Comparison of ENCODE assay signal across 8 cellular contexts in the genomic region with DNA sequence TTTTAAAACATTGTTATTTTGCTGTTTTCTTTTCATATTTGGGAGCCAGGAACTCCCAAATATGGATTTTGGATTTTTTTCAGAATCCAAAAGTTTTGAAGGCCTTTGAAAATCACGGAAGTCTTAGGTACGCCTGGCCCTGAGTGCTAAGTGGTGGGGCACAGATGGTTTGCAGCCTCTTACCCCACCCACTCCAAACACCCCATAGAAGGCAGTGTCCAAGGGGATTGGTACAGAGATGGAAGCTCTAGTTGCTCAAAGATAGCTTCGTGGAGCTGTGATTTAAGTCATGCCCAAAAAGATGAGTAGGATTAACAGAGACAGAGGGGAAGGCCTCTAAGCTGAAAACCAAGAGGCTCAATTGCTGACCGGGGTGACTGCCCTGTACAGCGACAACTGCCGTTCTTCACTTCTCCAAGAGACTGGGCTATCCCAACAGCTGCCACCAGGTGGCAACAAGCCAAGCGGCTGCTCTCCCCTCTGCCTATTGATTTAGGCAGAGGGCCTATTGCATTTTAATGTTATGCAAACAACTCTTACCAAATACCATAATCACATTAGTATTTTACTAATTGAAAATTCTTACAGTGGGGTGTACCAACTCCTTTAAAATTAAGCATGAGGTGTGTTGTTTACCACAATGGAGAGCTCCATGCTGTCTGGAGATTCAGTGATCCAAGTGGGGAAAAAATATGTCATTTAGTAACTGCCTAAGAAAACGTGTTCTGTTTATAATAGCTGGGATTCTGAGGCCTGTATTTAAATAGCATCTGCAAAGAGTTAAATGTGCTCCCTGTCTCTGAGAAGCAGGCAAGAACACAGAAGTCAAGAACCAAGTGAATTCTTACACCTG.
DNase-seq lines count a peak whose midpoint lies in the region; ATAC-seq and TF ChIP-seq lines count a peak whose summit lies in the region.

No MANE protein-coding gene starts in this region.

- ATAC-seq in heart right ventricle, result peak; percentile 78 to 90 (median 86)

- WGBS in heart right ventricle, 2 donors, result 28 to 30% methylated on average over 8 of the region's 8 CpGs

- intact Hi-C loops in heart right ventricle (cut with DNase I), result loop anchor here in 8 of 10 donors (1.0 to 5.0 kb wide), 5 partner anchors 378 to 382 kb away; no protein-coding TSS in a partner anchor

- H3K27ac ChIP-seq in heart right ventricle, result no peak overlapping the region

- H3K27me3 ChIP-seq in adipocyte (replicated peaks; ENCODE audit: control insufficient read depth, insufficient read depth, low read length) (no peaks in the 10 kb centered on the region), heart right ventricle (no peaks in the 10 kb centered on the region)

- H3K4me1 ChIP-seq in adipocyte (ENCODE audit: control insufficient read depth, insufficient read depth, low read length) (peaks cover 5% of the 10 kb centered on the region), heart right ventricle (peaks cover 0 to 6% (median 0%) of the 10 kb centered on the region in 9 donors)

- H3K36me3 ChIP-seq in adipocyte (ENCODE audit: control insufficient read depth, insufficient read depth, low read length, severe bottlenecking) (no peaks in the 10 kb centered on the region), heart right ventricle (no peaks in the 10 kb centered on the region)

- peak; percentile 60 to 93 (median 91) for TF ChIP-seq CTCF in heart right ventricle (IDR thresholded peaks at IDR 0.05)

- no peak overlapping the region for H3K4me3 ChIP-seq in adipocyte (ENCODE audit: low read length)
- H3K4me3 ChIP-seq in heart right ventricle, result no peak overlapping the region

- DNase-seq in SIG-M5 treated with dmso at 0.1 percent for 504 hours (lab: John Stamatoyannopoulos, UW; ENCODE audit: unreplicated experiment) (peak; percentile 68), SIG-M5 (lab: John Stamatoyannopoulos, UW) (no peak), NCI-H1417 treated with DMSO at 0.1 percent for 48 hours (lab: John Stamatoyannopoulos, UW) (peak; percentile 35), T-helper 1 cell (peak; percentile 58 to 78 (median 64)), adipocyte (ENCODE audit: low read depth) (peak; percentile 90), heart right ventricle (peak; percentile 83), renal cortical epithelial cell (ENCODE audit: low read depth) (peak; percentile 29), cortex of kidney (lab: John Stamatoyannopoulos, UW) (no peak)

- H3K9me3 ChIP-seq in adipocyte (ENCODE audit: control insufficient read depth, low read length), result no peaks in the 10 kb centered on the region
- H3K9me3 ChIP-seq in heart right ventricle, result no peaks in the 10 kb centered on the region

- no peak overlapping the region for H3K9ac ChIP-seq in adipocyte (ENCODE audit: low read length)

Comparison
In these comparisons a context has a peak if more than half of its experiments do, and no peak if none do; other contexts are left out.
1. DNase-seq: peak in SIG-M5 treated with dmso at 0.1 percent for 504 hours (single experiment), NCI-H1417 treated with DMSO at 0.1 percent for 48 hours (single experiment), T-helper 1 cell (5 of 5), adipocyte (single experiment), heart right ventricle (2 of 2) and renal cortical epithelial cell (single experiment); none in SIG-M5 (single experiment) and cortex of kidney (single experiment).